ENCODE assay signal across 16 cellular contexts in the genomic region with DNA sequence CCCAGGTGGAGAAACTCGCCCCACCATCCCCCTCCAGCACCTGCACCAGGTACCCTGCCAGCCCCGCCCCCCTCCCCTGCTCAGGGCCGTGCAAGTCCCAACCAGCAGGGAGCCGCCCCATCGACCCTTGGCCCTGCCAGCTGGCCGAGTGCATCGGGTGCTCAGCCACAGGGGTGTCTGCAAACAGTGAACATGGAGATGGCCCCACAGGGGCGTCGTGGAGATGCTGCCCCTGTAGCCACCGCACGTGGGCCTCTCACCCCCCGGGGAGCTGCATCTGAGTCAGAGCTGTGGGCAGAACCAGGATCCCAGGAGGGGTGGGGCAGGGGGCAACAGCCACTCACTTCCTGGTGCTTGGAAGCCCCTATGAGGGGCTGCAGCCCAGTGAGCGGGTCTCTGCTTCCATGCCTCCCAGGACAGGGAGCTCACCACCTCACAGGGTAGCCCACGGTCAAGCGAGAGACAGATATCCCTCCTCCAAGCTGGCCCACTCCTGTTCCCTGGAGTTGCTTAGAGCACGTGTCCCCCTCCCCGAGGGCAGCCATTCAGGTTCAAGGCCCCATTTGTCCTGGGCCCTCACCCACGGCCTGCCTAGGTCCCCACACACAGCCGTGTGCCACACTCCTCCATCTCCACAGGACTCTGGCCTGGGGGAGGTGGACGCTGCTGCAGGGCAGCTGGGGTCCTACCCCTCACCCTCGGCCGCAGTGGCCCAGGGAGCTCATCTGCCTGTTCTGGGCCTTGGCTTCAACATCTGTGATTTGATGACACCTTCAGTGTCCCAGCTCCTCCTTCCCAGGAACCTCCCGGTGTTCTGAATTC. TPM values are rescaled to one million over a fixed set of nuclear protein-coding genes. Genes with fewer than 3 reads are reported as not detected.
DNase-seq lines count a peak whose midpoint lies in the region; TF ChIP-seq lines count a peak whose summit lies in the region.
"Had no signal": no experiment of that assay in that cellular context is flagged by ENCODE, and none has a peak within 500 bp of the region (broad histone marks: within the 10 kb centered on the region; RNA-seq: fewer than 3 reads in every experiment).

No MANE protein-coding gene starts in this region.

- peaks cover 0 to 11% of the 10 kb centered on the region in 2 donors for H3K36me3 ChIP-seq in esophagus (ENCODE audit: control insufficient read depth in 2 of 2, insufficient read depth in 2 of 2, low read length in 1 of 2)
- no peaks in the 10 kb centered on the region for H3K36me3 ChIP-seq in suprapubic skin
- H3K36me3 ChIP-seq in trophoblast cell (ENCODE audit: control insufficient read depth in 1 of 2, insufficient read depth in 2 of 2, low read length in 2 of 2) = no peaks in the 10 kb centered on the region
- H3K36me3 ChIP-seq: cardiac muscle cell, neutrophil had no signal

- TF ChIP-seq POLR2A in suprapubic skin (IDR thresholded peaks at IDR 0.05) = no peak

- H3K23ac ChIP-seq in trophoblast cell (ENCODE audit: low read length) = no peak overlapping the region

- H3K4ac ChIP-seq in trophoblast cell (ENCODE audit: low read depth, low read length) = no peak overlapping the region

- no peak overlapping the region for H4K91ac ChIP-seq in trophoblast cell (ENCODE audit: low read depth, low read length)

- no peak overlapping the region for H2BK5ac ChIP-seq in trophoblast cell (ENCODE audit: low read depth, low read length, poor library complexity)

- DNase-seq in NCI-H2107 treated with DMSO at 0.1 percent for 48 hours (lab: John Stamatoyannopoulos, UW; ENCODE audit: unreplicated experiment) (peak; percentile 33), NCI-H2107 (lab: John Stamatoyannopoulos, UW) (no peak), NCI-H146 treated with DMSO at 0.1 percent for 48 hours (lab: John Stamatoyannopoulos, UW; ENCODE audit: unreplicated experiment) (peak; percentile 51), suprapubic skin (ENCODE audit: low spot score in 2 of 2) (no peak), trophoblast cell (no peak), inferior parietal cortex (ENCODE audit: extremely low spot score) (no peak), nucleus accumbens (lab: John Stamatoyannopoulos, UW) (no peak)
- DNase-seq: activated CD8-positive, alpha-beta memory T cell treated with anti-CD3 and anti-CD28 coated beads, Interleukin-2, amount 10 ng/mL, durations not matched to agents 7 days and 5 days; activated naive CD4-positive, alpha-beta T cell treated with anti-CD3 and anti-CD28 coated beads, Interleukin-2, amount 50 U/mL, for 16 hours; hypothalamus; stimulated activated CD4-positive, alpha-beta T cell treated with anti-CD3 and anti-CD28 coated beads, Interleukin-12 subunit alpha, Interleukin-12 subunit beta, amount 100 ng/mL, for 4 hours had no signal

- H3K27ac ChIP-seq in esophagus (ENCODE audit: low read depth in 2 of 2, low read length in 1 of 2) (peak overlapping the region; percentile 95 to 99), suprapubic skin (peak overlapping the region; percentile 85), trophoblast cell (ENCODE audit: low read depth, low read length) (no peak overlapping the region)
- H3K27ac ChIP-seq: cardiac muscle cell, neutrophil, SK-N-MC had no signal

- WGBS in esophagus, 2 donors = 45 to 60% methylated on average over 23 of the region's 23 CpGs
- 39% methylated on average over 14 of the region's 23 CpGs for WGBS in suprapubic skin
- no CpG with 5 or more reads among the region's 23 CpGs for WGBS in trophoblast cell (ENCODE audit: extremely low coverage, insufficient coverage, insufficient read length)

- H3K9ac ChIP-seq in trophoblast cell (ENCODE audit: low read length) = no peak overlapping the region

- H4K12ac ChIP-seq in trophoblast cell (ENCODE audit: low read depth, low read length) = no peak overlapping the region

- no peak overlapping the region for H3K4me2 ChIP-seq in trophoblast cell (ENCODE audit: low read length)

- no peak overlapping the region for H2BK120ac ChIP-seq in trophoblast cell (ENCODE audit: insufficient read depth, low read length, poor library complexity)

- H3K79me1 ChIP-seq in trophoblast cell (ENCODE audit: low read length) = no peaks in the 10 kb centered on the region

- H2AK5ac ChIP-seq in trophoblast cell (ENCODE audit: low read length) = no peak overlapping the region

- H3K27me3 ChIP-seq in esophagus (ENCODE audit: control insufficient read depth in 1 of 2, insufficient read depth in 2 of 2, low read length in 2 of 2) (no peaks in the 10 kb centered on the region), suprapubic skin (no peaks in the 10 kb centered on the region), trophoblast cell (ENCODE audit: insufficient read depth, low read length) (no peaks in the 10 kb centered on the region)
- H3K27me3 ChIP-seq: cardiac muscle cell, neutrophil had no signal

- H2AFZ ChIP-seq in trophoblast cell (ENCODE audit: insufficient read depth, low read length, poor library complexity) = no peak overlapping the region

- H3K18ac ChIP-seq in trophoblast cell (ENCODE audit: low read length) = no peak overlapping the region

- H3K79me2 ChIP-seq in trophoblast cell (ENCODE audit: control insufficient read depth, insufficient read depth, low read length, poor library complexity) = no peaks in the 10 kb centered on the region

- H3K4me1 ChIP-seq in esophagus (ENCODE audit: control insufficient read depth in 2 of 2, insufficient read depth in 2 of 2, low read length in 1 of 2) (peaks cover 8 to 36% of the 10 kb centered on the region in 2 donors), suprapubic skin (peaks cover 67% of the 10 kb centered on the region), trophoblast cell (ENCODE audit: control insufficient read depth in 1 of 2, insufficient read depth in 2 of 2, low read length in 2 of 2) (peaks cover 30 to 34% of the 10 kb centered on the region in 2 experiments)

- TF ChIP-seq EP300 in suprapubic skin (IDR thresholded peaks at IDR 0.05) = no peak

- H3K4me3 ChIP-seq in esophagus (ENCODE audit: low read depth in 1 of 2, low read length in 2 of 2) = peak overlapping the region; percentile 23 to 82
- H3K4me3 ChIP-seq in suprapubic skin = peak overlapping the region; percentile 40
- no peak overlapping the region for H3K4me3 ChIP-seq in trophoblast cell (ENCODE audit: low read depth, low read length)
- H3K4me3 ChIP-seq: cardiac muscle cell, SK-N-MC had no signal

- no peak overlapping the region for H4K8ac ChIP-seq in trophoblast cell (ENCODE audit: low read depth, low read length)

- H3K14ac ChIP-seq in trophoblast cell (ENCODE audit: low read length) = no peak overlapping the region

- H3K9me3 ChIP-seq in esophagus (ENCODE audit: control insufficient read depth in 2 of 2, insufficient read depth in 1 of 2, low read depth in 1 of 2, low read length in 1 of 2) = no peaks in the 10 kb centered on the region
- no peaks in the 10 kb centered on the region for H3K9me3 ChIP-seq in suprapubic skin
- peaks cover 3% of the 10 kb centered on the region for H3K9me3 ChIP-seq in trophoblast cell (ENCODE audit: insufficient read depth, low read depth, low read length)
- H3K9me3 ChIP-seq: neutrophil had no signal

- no peak for TF ChIP-seq CTCF in suprapubic skin (IDR thresholded peaks at IDR 0.05)

- H2BK12ac ChIP-seq in trophoblast cell (ENCODE audit: low read length) = no peak overlapping the region

RNA-seq across cellular contexts. Expression of a gene that starts 1.1 kb away (rescaled TPM):
- polyA plus RNA-seq in esophagus = 100 to 1,000 TPM; 181 to 254 TPM
- total RNA-seq in suprapubic skin = 10 to 100 TPM; 28.7 to 97.5 (median 69.2) TPM
- 0.04 and 0.08 TPM in 2 replicates for polyA plus RNA-seq in trophoblast cell (2013)
- total RNA-seq: activated CD8-positive, alpha-beta memory T cell treated with anti-CD3 and anti-CD28 coated beads, Interleukin-2, amount 10 ng/mL, durations not matched to agents 7 days and 5 days; cardiac muscle cell; endothelial cell of umbilical vein had no signal
- polyA plus RNA-seq: cardiac muscle cell, endothelial cell of umbilical vein had no signal

RNA-seq across cellular contexts. Expression of a gene that starts 9.1 kb away (rescaled TPM):
- polyA plus RNA-seq in esophagus = under 1 TPM; 0.12 to 0.16 TPM
- total RNA-seq in suprapubic skin = not detected
- polyA plus RNA-seq in trophoblast cell (2013) = not detected in 2 replicates
- total RNA-seq: activated CD8-positive, alpha-beta memory T cell treated with anti-CD3 and anti-CD28 coated beads, Interleukin-2, amount 10 ng/mL, durations not matched to agents 7 days and 5 days; cardiac muscle cell; endothelial cell of umbilical vein had no signal
- polyA plus RNA-seq: cardiac muscle cell, endothelial cell of umbilical vein had no signal

RNA-seq across cellular contexts. Expression of a gene that starts 28.5 kb away (rescaled TPM):
- not detected for polyA plus RNA-seq in esophagus
- under 1 TPM in 1 of 4 donors, not detected in 3; 0.80 TPM for total RNA-seq in suprapubic skin
- not detected in 2 replicates for polyA plus RNA-seq in trophoblast cell (2013)
- total RNA-seq: activated CD8-positive, alpha-beta memory T cell treated with anti-CD3 and anti-CD28 coated beads, Interleukin-2, amount 10 ng/mL, durations not matched to agents 7 days and 5 days; endothelial cell of umbilical vein had no signal
- polyA plus RNA-seq: endothelial cell of umbilical vein had no signal

Comparison
In these comparisons a context has a peak if more than half of its experiments do, and no peak if none do; other contexts are left out.
1. DNase-seq: peak in NCI-H2107 treated with DMSO at 0.1 percent for 48 hours (single experiment) and NCI-H146 treated with DMSO at 0.1 percent for 48 hours (single experiment); none in NCI-H2107 (single experiment), suprapubic skin (0 of 2), trophoblast cell (0 of 2), inferior parietal cortex (single experiment) and nucleus accumbens (0 of 56).